21 cellular contexts compared by ENCODE assay signal in the genomic region with DNA sequence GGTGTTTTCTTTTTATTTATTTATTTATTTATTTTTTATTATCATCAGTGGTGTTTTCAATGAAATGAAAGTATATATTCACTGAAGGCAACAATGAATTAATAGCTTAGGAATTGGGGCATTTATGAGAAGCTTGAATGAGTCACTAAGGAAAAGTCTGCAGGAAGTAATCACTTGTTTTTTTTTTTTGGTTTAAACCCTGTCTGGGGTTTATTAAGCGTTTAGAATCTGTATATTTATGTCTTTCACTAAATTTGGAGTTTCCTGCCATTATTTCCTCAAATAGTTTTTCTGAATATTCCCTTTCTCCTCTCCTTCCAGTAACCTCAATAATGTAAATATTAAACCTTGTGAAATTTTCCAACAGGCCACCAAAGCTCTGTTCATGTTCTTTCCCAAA.
A peak's percentile ranks its signal among the peaks of the same experiment; 100 is the strongest.
DNase-seq lines count a peak whose midpoint lies in the region; ATAC-seq, FAIRE-seq and TF ChIP-seq lines count a peak whose summit lies in the region.
"Had no signal": no experiment of that assay in that cellular context is flagged by ENCODE, and none has a peak within 500 bp of the region (broad histone marks: within the 10 kb centered on the region; RNA-seq: fewer than 3 reads in every experiment).

No MANE protein-coding gene starts in this region.

- H3K4me1 ChIP-seq in endothelial cell of umbilical vein (ENCODE audit: control insufficient read depth, extremely low read depth, insufficient read depth, low read length) (peaks cover 13% of the 10 kb centered on the region), small intestine (ENCODE audit: control insufficient read depth in 2 of 2, insufficient read depth in 1 of 2, low read depth in 1 of 2, low read length in 1 of 2) (no peaks in the 10 kb centered on the region)

- CTCF ChIA-PET in endothelial cell of umbilical vein (lab: Charles Lee), result interaction anchor here (0.7 to 1.3 kb wide), 6 partner anchors 9 to 310 kb away, joined by 3 to 7 read pairs (median 4); no protein-coding TSS in a partner anchor
- CTCF ChIA-PET in activated CD8-positive, alpha-beta memory T cell treated with anti-CD3 and anti-CD28 coated beads, Interleukin-2, amount 10 ng/mL, durations not matched to agents 7 days and 5 days (lab: Charles Lee), result interaction anchor here (0.9 to 1.2 kb wide), 2 partner anchors 35 to 105 kb away, joined by 3 read pairs; no protein-coding TSS in a partner anchor

- H3K4me3 Mint-ChIP-seq in activated CD8-positive, alpha-beta memory T cell treated with anti-CD3 and anti-CD28 coated beads, Interleukin-2, amount 10 ng/mL, durations not matched to agents 7 days and 5 days, result no peak overlapping the region
- H3K4me3 Mint-ChIP-seq: CD8-positive, alpha-beta memory T cell had no signal

- no peak overlapping the region for H3K27ac Mint-ChIP-seq in activated CD8-positive, alpha-beta memory T cell treated with anti-CD3 and anti-CD28 coated beads, Interleukin-2, amount 10 ng/mL, durations not matched to agents 7 days and 5 days

- FAIRE-seq in endothelial cell of umbilical vein (lab: Jason Lieb, UNC) (peak; percentile 69), small intestine (lab: Jason Lieb, UNC) (no peak)
- FAIRE-seq: A204.1, H54, HTR-8/SVneo had no signal

- no TSS peak for BruUV-seq in endothelial cell of umbilical vein (replicated peaks; lab: Mats Ljungman, UMichigan)

- H3K27me3 Mint-ChIP-seq in activated CD8-positive, alpha-beta memory T cell treated with anti-CD3 and anti-CD28 coated beads, Interleukin-2, amount 10 ng/mL, durations not matched to agents 7 days and 5 days, result no peaks in the 10 kb centered on the region
- H3K27me3 Mint-ChIP-seq: CD8-positive, alpha-beta memory T cell had no signal

- H3K36me3 ChIP-seq in endothelial cell of umbilical vein (ENCODE audit: control insufficient read depth in 2 of 2, extremely low read depth in 1 of 2, insufficient read depth in 2 of 2, low read length in 2 of 2) (peaks cover 0 to 6% of the 10 kb centered on the region in 2 experiments), small intestine (ENCODE audit: control insufficient read depth in 2 of 2, insufficient read depth in 2 of 2, low read length in 2 of 2) (peaks cover 2 to 5% of the 10 kb centered on the region in 2 donors)

- DNase-seq in ELR (ENCODE audit: low read depth) (peak; percentile 61), amniotic epithelial cell (ENCODE audit: low read depth) (peak; percentile 11), endothelial cell of umbilical vein (ENCODE audit: low read depth, low spot score) (peak; percentile 80), pulmonary artery endothelial cell (ENCODE audit: low read depth, low spot score) (peak; percentile 58), small intestine (no peak), SKM-1 (lab: John Stamatoyannopoulos, UW; ENCODE audit: unreplicated experiment) (no peak), left colon (no peak)
- no peak for DNase-seq in activated CD8-positive, alpha-beta memory T cell treated with anti-CD3 and anti-CD28 coated beads, Interleukin-2, amount 10 ng/mL, durations not matched to agents 7 days and 5 days
- DNase-seq: CD8-positive, alpha-beta memory T cell; DND-41; MV-4-11; NCI-H1417; NCI-H1930; NCI-H2171; NCI-H446 treated with DMSO at 0.1 percent for 48 hours; NCI-H748 treated with DMSO at 0.1 percent for 48 hours; RPMI8226 had no signal

- H3K4me3 ChIP-seq in endothelial cell of umbilical vein (replicated peaks in 1 of 3; ENCODE audit: insufficient read depth in 1 of 3, low read depth in 1 of 3, low read length in 3 of 3) (no peak overlapping the region), small intestine (ENCODE audit: low read depth in 1 of 2, low read length in 2 of 2) (no peak overlapping the region)
- H3K4me3 ChIP-seq: BLaER1 treated with 17β-estradiol and CSF1 and Interleukin-3, amounts not matched to agents 10 nM and 100 nM had no signal

- H3K9me1 ChIP-seq in endothelial cell of umbilical vein (replicated peaks; ENCODE audit: control insufficient read depth, extremely low read depth, insufficient read depth, low read length), result no peaks in the 10 kb centered on the region

- no peak overlapping the region for H2AFZ ChIP-seq in endothelial cell of umbilical vein (ENCODE audit: low read depth, low read length)

- no peak for TF ChIP-seq POLR2A in endothelial cell of umbilical vein (IDR thresholded peaks at IDR 0.05; ENCODE audit: low read depth, low read length)

- no peaks in the 10 kb centered on the region for H3K4me1 Mint-ChIP-seq in activated CD8-positive, alpha-beta memory T cell treated with anti-CD3 and anti-CD28 coated beads, Interleukin-2, amount 10 ng/mL, durations not matched to agents 7 days and 5 days
- H3K4me1 Mint-ChIP-seq: CD8-positive, alpha-beta memory T cell had no signal

- POLR2A ChIA-PET in endothelial cell of umbilical vein (lab: Charles Lee), result interaction anchor here (0.6 kb wide), 1 partner anchor 295 kb away, joined by 3 read pairs; no protein-coding TSS in a partner anchor

- peak overlapping the region; percentile 31 for H3K4me2 ChIP-seq in endothelial cell of umbilical vein (ENCODE audit: insufficient read depth, low read length)

- peak overlapping the region; percentile 38 for H3K27ac ChIP-seq in endothelial cell of umbilical vein (ENCODE audit: insufficient read depth, low read depth, low read length)
- H3K27ac ChIP-seq in small intestine (ENCODE audit: low read depth in 1 of 2, low read length in 1 of 2), result no peak overlapping the region
- H3K27ac ChIP-seq: BLaER1 treated with 17β-estradiol and CSF1 and Interleukin-3, amounts not matched to agents 10 nM and 100 nM had no signal

- dilution Hi-C loops in endothelial cell of umbilical vein (cut with MboI; ENCODE audit: extremely low pct_ligation_motif_present, low sequenced_read_pairs), result no loop called here

- no peak for ATAC-seq in activated CD8-positive, alpha-beta memory T cell treated with anti-CD3 and anti-CD28 coated beads, Interleukin-2, amount 10 ng/mL, durations not matched to agents 7 days and 5 days
- no peak for ATAC-seq in left colon

- intact Hi-C loops in endothelial cell of umbilical vein (cut with micrococcal nuclease) (loop anchor here (5.0 to 10.0 kb wide), 2 partner anchors 101 to 279 kb away; partner anchors contain the start of genes FBXW8, RNFT2 and SPRING1), left colon (cut with DNase I, micrococcal nuclease) (no loop called here)

- H3K36me3 Mint-ChIP-seq in activated CD8-positive, alpha-beta memory T cell treated with anti-CD3 and anti-CD28 coated beads, Interleukin-2, amount 10 ng/mL, durations not matched to agents 7 days and 5 days, result peaks cover 51% of the 10 kb centered on the region

- no peaks in the 10 kb centered on the region for H3K27me3 ChIP-seq in endothelial cell of umbilical vein (ENCODE audit: control insufficient read depth in 2 of 2, insufficient read depth in 2 of 2, low read length in 2 of 2)
- H3K27me3 ChIP-seq in small intestine (ENCODE audit: control insufficient read depth in 2 of 2, insufficient read depth in 2 of 2, low read length in 2 of 2), result no peaks in the 10 kb centered on the region
- H3K27me3 ChIP-seq: BLaER1 treated with 17β-estradiol and CSF1 and Interleukin-3, amounts not matched to agents 10 nM and 100 nM had no signal

- no peak for TF ChIP-seq CTCF in endothelial cell of umbilical vein (IDR thresholded peaks at IDR 0.05; ENCODE audit: extremely low read depth in 1 of 2, insufficient read depth in 1 of 2, low read depth in 1 of 2, low read length in 2 of 2)

- H3K9me3 ChIP-seq in endothelial cell of umbilical vein (replicated peaks; ENCODE audit: control insufficient read depth, insufficient read depth, low read length) (no peaks in the 10 kb centered on the region), small intestine (ENCODE audit: control insufficient read depth, low read depth) (no peaks in the 10 kb centered on the region)

- H4K20me1 ChIP-seq in endothelial cell of umbilical vein (replicated peaks; ENCODE audit: control insufficient read depth, extremely low read depth, insufficient read depth, low read length), result no peaks in the 10 kb centered on the region
- H4K20me1 ChIP-seq: BLaER1 treated with 17β-estradiol and CSF1 and Interleukin-3, amounts not matched to agents 10 nM and 100 nM had no signal

- WGBS in small intestine, 3 donors, result 74 to 92% (median 90%) methylated on average over 1 of the region's 1 CpG

- H3K79me2 ChIP-seq in endothelial cell of umbilical vein (ENCODE audit: control insufficient read depth, insufficient read depth, low read length), result peaks cover 4% of the 10 kb centered on the region

- no peaks in the 10 kb centered on the region for H3K9me3 Mint-ChIP-seq in activated CD8-positive, alpha-beta memory T cell treated with anti-CD3 and anti-CD28 coated beads, Interleukin-2, amount 10 ng/mL, durations not matched to agents 7 days and 5 days (ENCODE audit: low read depth)

- peak overlapping the region; percentile 8 for H3K9ac ChIP-seq in endothelial cell of umbilical vein (replicated peaks; ENCODE audit: extremely low read depth, insufficient read depth, low read length)
- H3K9ac ChIP-seq: BLaER1 treated with 17β-estradiol and CSF1 and Interleukin-3, amounts not matched to agents 10 nM and 100 nM had no signal

TF ChIP-seq in endothelial cell of umbilical vein, 7 proteins besides CTCF, POLR2A, EP300 and RAD21:
- TF ChIP-seq JUN (IDR thresholded peaks at IDR 0.05; ENCODE audit: borderline replicate concordance, insufficient read depth, insufficient read length, low read depth) (peak; percentile 82), EZH2 (IDR thresholded peaks at IDR 0.05; ENCODE audit: borderline replicate concordance, low read depth, low read length, severe bottlenecking) (no peak), POLR2AphosphoS5 (IDR thresholded peaks at IDR 0.05; ENCODE audit: insufficient read depth, low read depth, low read length) (no peak), MAX (IDR thresholded peaks at IDR 0.05; ENCODE audit: insufficient read depth, insufficient read length) (no peak), GATA2 (IDR thresholded peaks at IDR 0.05; ENCODE audit: insufficient read depth, insufficient read length, low read depth, low read length) (no peak), FOS (IDR thresholded peaks at IDR 0.05; ENCODE audit: borderline replicate concordance, insufficient read depth, low read length) (peak; percentile 75)

Comparison
In these comparisons a context has a peak if more than half of its experiments do, and no peak if none do; other contexts are left out.
1. DNase-seq: peak in ELR (single experiment), amniotic epithelial cell (single experiment), endothelial cell of umbilical vein (single experiment) and pulmonary artery endothelial cell (single experiment); none in activated CD8-positive, alpha-beta memory T cell treated with anti-CD3 and anti-CD28 coated beads, Interleukin-2, amount 10 ng/mL, durations not matched to agents 7 days and 5 days (single experiment), small intestine (single experiment), SKM-1 (single experiment) and left colon (0 of 2).